28 cellular contexts compared by ENCODE assay signal in genomic region chr1:214341459-214341858, GRCh38.
"Had no signal": no experiment of that assay in that cellular context is flagged by ENCODE, and none has a peak within 500 bp of the region (broad histone marks: within the 10 kb centered on the region; RNA-seq: fewer than 3 reads in every experiment).

No MANE protein-coding gene starts in this region.

- H3K4me1 Mint-ChIP-seq: naive B cell; stimulated activated naive B cell treated with anti-CD40 and anti-IgM and Interleukin-4, amounts not matched to agents 10 μg/mL and 1 μg/mL and 100 μg/mL, for 72 hours had no signal

- H3K27ac ChIP-seq: pancreas, prostate gland, skin epidermis, stomach, testis, thyroid gland, transverse colon, upper lobe of right lung had no signal

- H3K27me3 ChIP-seq: pancreas, stomach, testis, thyroid gland, transverse colon, upper lobe of right lung had no signal

- H3K4me1 ChIP-seq: pancreas, testis, transverse colon, upper lobe of right lung had no signal

- FAIRE-seq: keratinocyte, pancreas, urothelium cell line had no signal

- H3K4me3 Mint-ChIP-seq: mesothelial cell of epicardium; naive B cell; natural killer cell treated with Interleukin-12 subunit alpha and Interleukin-12 subunit beta and Interleukin-15 and Interleukin-18, amount 100 ng/mL, for 72 hours; stimulated activated naive B cell treated with anti-CD40 and anti-IgM and Interleukin-4, amounts not matched to agents 10 μg/mL and 1 μg/mL and 100 μg/mL, for 72 hours had no signal

- DNase-seq: hippocampal formation; kidney glomerular epithelial cell; left cardiac atrium; mesendoderm; naive B cell; pancreas; posterior cingulate gyrus; retina; stimulated activated CD4-positive, alpha-beta T cell treated with anti-CD3 and anti-CD28 coated beads, Interleukin-12 subunit alpha, Interleukin-12 subunit beta, amount 100 ng/mL, for 4 hours; stimulated activated CD4-positive, alpha-beta T cell treated with anti-CD3 and anti-CD28 coated beads, Interleukin-15, amount 100 ng/mL, for 24 hours; stimulated activated CD4-positive, alpha-beta T cell treated with anti-CD3 and anti-CD28 coated beads, Interleukin-2, amount 100 ng/mL, for 24 hours; stimulated activated CD4-positive, alpha-beta T cell treated with anti-CD3 and anti-CD28 coated beads, Interleukin-4, amount 100 ng/mL, for 1 hour; stimulated activated naive B cell treated with anti-CD40 and anti-IgM and Interleukin-4, amounts not matched to agents 10 μg/mL and 1 μg/mL and 100 μg/mL, for 72 hours; stimulated activated naive CD8-positive, alpha-beta T cell treated with anti-CD3 and anti-CD28 coated beads, Interleukin-15, Interleukin-2, amounts not matched to agents 100 U/mL and 50 U/mL, for 24 hours; stomach; testis; thyroid gland; transverse colon; upper lobe of right lung had no signal

- H3K36me3 ChIP-seq: prostate gland, thyroid gland, transverse colon, upper lobe of right lung had no signal

- H3K4me3 ChIP-seq: lung, pancreas, prostate gland, skin epidermis, stomach, testis, thyroid gland, transverse colon, upper lobe of right lung had no signal

- H3K9me3 ChIP-seq: pancreas, prostate gland, testis, thyroid gland, transverse colon, upper lobe of right lung had no signal

- H3K27me3 Mint-ChIP-seq: naive B cell; natural killer cell treated with Interleukin-12 subunit alpha and Interleukin-12 subunit beta and Interleukin-15 and Interleukin-18, amount 100 ng/mL, for 72 hours; stimulated activated naive B cell treated with anti-CD40 and anti-IgM and Interleukin-4, amounts not matched to agents 10 μg/mL and 1 μg/mL and 100 μg/mL, for 72 hours had no signal

- H3K27ac Mint-ChIP-seq: mesothelial cell of epicardium; natural killer cell treated with Interleukin-12 subunit alpha and Interleukin-12 subunit beta and Interleukin-15 and Interleukin-18, amount 100 ng/mL, for 72 hours; stimulated activated naive B cell treated with anti-CD40 and anti-IgM and Interleukin-4, amounts not matched to agents 10 μg/mL and 1 μg/mL and 100 μg/mL, for 72 hours had no signal

- ATAC-seq: left cardiac atrium; left lobe of liver; sciatic nerve; stimulated activated naive B cell treated with anti-CD40 and anti-IgM and Interleukin-4, amounts not matched to agents 10 μg/mL and 1 μg/mL and 100 μg/mL, for 72 hours; stimulated activated naive CD8-positive, alpha-beta T cell treated with anti-CD3 and anti-CD28 coated beads, Interleukin-15, Interleukin-2, amounts not matched to agents 100 U/mL and 50 U/mL, for 24 hours; upper lobe of right lung had no signal
